ENCODE assay signal across 8 cellular contexts in genomic region chrX:70433848-70434351, GRCh38. TPM values are rescaled to one million over a fixed set of nuclear protein-coding genes. Genes with fewer than 3 reads are reported as not detected.
A peak's percentile ranks its signal among the peaks of the same experiment; 100 is the strongest.
DNase-seq lines count a peak whose midpoint lies in the region; ATAC-seq, FAIRE-seq and TF ChIP-seq lines count a peak whose summit lies in the region.

No MANE protein-coding gene starts in this region.

- peak overlapping the region; percentile 52 for H3K4me2 ChIP-seq in MM.1S (ENCODE audit: low read depth, low read length)

- H3K79me2 ChIP-seq in MM.1S (ENCODE audit: low read length) = no peaks in the 10 kb centered on the region

- no peaks in the 10 kb centered on the region for H3K36me3 Mint-ChIP-seq in activated naive CD8-positive, alpha-beta T cell treated with anti-CD3 and anti-CD28 coated beads, Interleukin-2, amount 50 U/mL, for 24 hours (ENCODE audit: low read depth)

- peaks cover 25% of the 10 kb centered on the region for H3K4me1 Mint-ChIP-seq in activated naive CD8-positive, alpha-beta T cell treated with anti-CD3 and anti-CD28 coated beads, Interleukin-2, amount 50 U/mL, for 24 hours

- H3K4me3 Mint-ChIP-seq in activated naive CD8-positive, alpha-beta T cell treated with anti-CD3 and anti-CD28 coated beads, Interleukin-2, amount 50 U/mL, for 24 hours = peak overlapping the region; percentile 88

- peak overlapping the region; percentile 68 for H3K4me3 ChIP-seq in MM.1S (ENCODE audit: low read length)
- H3K4me3 ChIP-seq in right atrium auricular region = peak overlapping the region; percentile 53 to 60
- peak overlapping the region; percentile 62 for H3K4me3 ChIP-seq in rectal smooth muscle tissue (ENCODE audit: low read length)

- peak overlapping the region; percentile 91 for H3K9ac ChIP-seq in MM.1S (ENCODE audit: low read length)
- no peak overlapping the region for H3K9ac ChIP-seq in rectal smooth muscle tissue (ENCODE audit: low read length)

- H3K27ac ChIP-seq in MM.1S (ENCODE audit: low read length) (peak overlapping the region; percentile 92), right atrium auricular region (peak overlapping the region; percentile 82 to 87), rectal smooth muscle tissue (ENCODE audit: low read depth, low read length) (peak overlapping the region; percentile 29)

- H3K27ac Mint-ChIP-seq in activated naive CD8-positive, alpha-beta T cell treated with anti-CD3 and anti-CD28 coated beads, Interleukin-2, amount 50 U/mL, for 24 hours = peak overlapping the region; percentile 90

- no peaks in the 10 kb centered on the region for H4K20me1 ChIP-seq in MM.1S (ENCODE audit: insufficient read depth, low read length)

- H3K4me1 ChIP-seq in MM.1S (ENCODE audit: low read length) = peaks cover 34% of the 10 kb centered on the region
- peaks cover 0 to 7% of the 10 kb centered on the region in 2 donors for H3K4me1 ChIP-seq in right atrium auricular region
- no peaks in the 10 kb centered on the region for H3K4me1 ChIP-seq in rectal smooth muscle tissue (ENCODE audit: control insufficient read depth, insufficient read depth, low read length)

- H3K9me3 ChIP-seq in MM.1S (replicated peaks; ENCODE audit: insufficient read depth, low read length) (no peaks in the 10 kb centered on the region), right atrium auricular region (no peaks in the 10 kb centered on the region)

- peak; percentile 72 for ATAC-seq in activated naive CD8-positive, alpha-beta T cell treated with anti-CD3 and anti-CD28 coated beads, Interleukin-2, amount 50 U/mL, for 24 hours

- H3K27me3 ChIP-seq in MM.1S (replicated peaks; ENCODE audit: insufficient read depth, low read length) (no peaks in the 10 kb centered on the region), right atrium auricular region (no peaks in the 10 kb centered on the region), rectal smooth muscle tissue (ENCODE audit: control insufficient read depth, insufficient read depth, low read length) (no peaks in the 10 kb centered on the region)

- TF ChIP-seq CTCF in MM.1S (IDR thresholded peaks at IDR 0.05; ENCODE audit: low read length) (peak; percentile 64), right atrium auricular region (IDR thresholded peaks at IDR 0.05) (peak; percentile 56 to 77)

- H2AFZ ChIP-seq in MM.1S (ENCODE audit: low read length) = peak overlapping the region; percentile 55; the same call in 1 of the 2 replicates

- no peak for TF ChIP-seq POLR2A in H54 (IDR thresholded peaks at IDR 0.05; ENCODE audit: low read depth, low read length)

- H3F3A ChIP-seq in MM.1S (ENCODE audit: insufficient read depth, low read length) = peaks cover 28% of the 10 kb centered on the region

- peaks cover 8% of the 10 kb centered on the region for H3K27me3 Mint-ChIP-seq in activated naive CD8-positive, alpha-beta T cell treated with anti-CD3 and anti-CD28 coated beads, Interleukin-2, amount 50 U/mL, for 24 hours

- H3K36me3 ChIP-seq in MM.1S (replicated peaks; ENCODE audit: insufficient read depth, low read length) (no peaks in the 10 kb centered on the region), right atrium auricular region (no peaks in the 10 kb centered on the region), rectal smooth muscle tissue (ENCODE audit: control insufficient read depth, insufficient read depth, low read length) (no peaks in the 10 kb centered on the region)

- FAIRE-seq in H54 (lab: Jason Lieb, UNC) = no peak

- peak; percentile 3 for DNase-seq in GDM1 (lab: John Stamatoyannopoulos, UW)
- peak; percentile 58 for DNase-seq in H54 (ENCODE audit: insufficient read length, low spot score)
- peak; percentile 72 for DNase-seq in MM.1S
- peak; percentile 3 to 46 for DNase-seq in SW 1271 (lab: John Stamatoyannopoulos, UW)
- DNase-seq in activated naive CD8-positive, alpha-beta T cell treated with anti-CD3 and anti-CD28 coated beads, Interleukin-2, amount 50 U/mL, for 24 hours = peak; percentile 76
- peak; percentile 73 for DNase-seq in right atrium auricular region (ENCODE audit: low spot score)
- no peak for DNase-seq in GOT3 (lab: John Stamatoyannopoulos, UW)

- no peaks in the 10 kb centered on the region for H3K9me3 Mint-ChIP-seq in activated naive CD8-positive, alpha-beta T cell treated with anti-CD3 and anti-CD28 coated beads, Interleukin-2, amount 50 U/mL, for 24 hours

- no peaks in the 10 kb centered on the region for H3K9me2 ChIP-seq in MM.1S (replicated peaks; ENCODE audit: insufficient read depth, low read length)

RNA-seq across cellular contexts. Expression of gene DLG3, which starts 10.7 kb away (rescaled TPM):
- 10 to 100 TPM in 1 of 2 donors, 1 to 10 TPM in 1; 8.8 to 34.6 TPM for total RNA-seq in right atrium auricular region

RNA-seq across cellular contexts. Expression of gene GDPD2, which starts 10.8 kb away (rescaled TPM):
- total RNA-seq in right atrium auricular region = not detected

Comparison
In these comparisons a context has a peak if more than half of its experiments do, and no peak if none do; other contexts are left out.
1. H3K27ac ChIP-seq: peak in every context shown above with its lines; median percentile 92 in MM.1S; 84 in right atrium auricular region; 29 in rectal smooth muscle tissue.